ENCODE assay signal across 1 cellular context in genomic region chr4:128560754-128561495, GRCh38.
A peak's percentile ranks its signal among the peaks of the same experiment; 100 is the strongest.
TF ChIP-seq lines count a peak whose summit lies in the region.

No MANE protein-coding gene starts in this region.

TF ChIP-seq in K562, 482 proteins besides CTCF, POLR2A, EP300 and RAD21 (continued from another document and continues in another):
- TF ChIP-seq, protein P1, sequence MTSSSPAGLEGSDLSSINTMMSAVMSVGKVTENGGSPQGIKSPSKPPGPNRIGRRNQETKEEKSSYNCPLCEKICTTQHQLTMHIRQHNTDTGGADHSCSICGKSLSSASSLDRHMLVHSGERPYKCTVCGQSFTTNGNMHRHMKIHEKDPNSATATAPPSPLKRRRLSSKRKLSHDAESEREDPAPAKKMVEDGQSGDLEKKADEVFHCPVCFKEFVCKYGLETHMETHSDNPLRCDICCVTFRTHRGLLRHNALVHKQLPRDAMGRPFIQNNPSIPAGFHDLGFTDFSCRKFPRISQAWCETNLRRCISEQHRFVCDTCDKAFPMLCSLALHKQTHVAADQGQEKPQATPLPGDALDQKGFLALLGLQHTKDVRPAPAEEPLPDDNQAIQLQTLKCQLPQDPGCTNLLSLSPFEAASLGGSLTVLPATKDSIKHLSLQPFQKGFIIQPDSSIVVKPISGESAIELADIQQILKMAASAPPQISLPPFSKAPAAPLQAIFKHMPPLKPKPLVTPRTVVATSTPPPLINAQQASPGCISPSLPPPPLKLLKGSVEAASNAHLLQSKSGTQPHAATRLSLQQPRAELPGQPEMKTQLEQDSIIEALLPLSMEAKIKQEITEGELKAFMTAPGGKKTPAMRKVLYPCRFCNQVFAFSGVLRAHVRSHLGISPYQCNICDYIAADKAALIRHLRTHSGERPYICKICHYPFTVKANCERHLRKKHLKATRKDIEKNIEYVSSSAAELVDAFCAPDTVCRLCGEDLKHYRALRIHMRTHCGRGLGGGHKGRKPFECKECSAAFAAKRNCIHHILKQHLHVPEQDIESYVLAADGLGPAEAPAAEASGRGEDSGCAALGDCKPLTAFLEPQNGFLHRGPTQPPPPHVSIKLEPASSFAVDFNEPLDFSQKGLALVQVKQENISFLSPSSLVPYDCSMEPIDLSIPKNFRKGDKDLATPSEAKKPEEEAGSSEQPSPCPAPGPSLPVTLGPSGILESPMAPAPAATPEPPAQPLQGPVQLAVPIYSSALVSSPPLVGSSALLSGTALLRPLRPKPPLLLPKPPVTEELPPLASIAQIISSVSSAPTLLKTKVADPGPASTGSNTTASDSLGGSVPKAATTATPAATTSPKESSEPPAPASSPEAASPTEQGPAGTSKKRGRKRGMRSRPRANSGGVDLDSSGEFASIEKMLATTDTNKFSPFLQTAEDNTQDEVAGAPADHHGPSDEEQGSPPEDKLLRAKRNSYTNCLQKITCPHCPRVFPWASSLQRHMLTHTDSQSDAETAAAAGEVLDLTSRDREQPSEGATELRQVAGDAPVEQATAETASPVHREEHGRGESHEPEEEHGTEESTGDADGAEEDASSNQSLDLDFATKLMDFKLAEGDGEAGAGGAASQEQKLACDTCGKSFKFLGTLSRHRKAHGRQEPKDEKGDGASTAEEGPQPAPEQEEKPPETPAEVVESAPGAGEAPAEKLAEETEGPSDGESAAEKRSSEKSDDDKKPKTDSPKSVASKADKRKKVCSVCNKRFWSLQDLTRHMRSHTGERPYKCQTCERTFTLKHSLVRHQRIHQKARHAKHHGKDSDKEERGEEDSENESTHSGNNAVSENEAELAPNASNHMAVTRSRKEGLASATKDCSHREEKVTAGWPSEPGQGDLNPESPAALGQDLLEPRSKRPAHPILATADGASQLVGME (CRISPR knock-in tag; IDR thresholded peaks at IDR 0.05) = peak; percentile 83; the same call in 1 of the 2 replicates
- no peak for TF ChIP-seq RBM17 (IDR thresholded peaks at IDR 0.05; ENCODE audit: borderline replicate concordance, low read depth, low read length)
- no peak for TF ChIP-seq ZNF408 (CRISPR knock-in tag; IDR thresholded peaks at IDR 0.05; ENCODE audit: low read depth)
- no peak for TF ChIP-seq ZNF778 (CRISPR knock-in tag; IDR thresholded peaks at IDR 0.05)
- TF ChIP-seq ARID3B (CRISPR knock-in tag; IDR thresholded peaks at IDR 0.05; ENCODE audit: borderline replicate concordance) = no peak
- no peak for TF ChIP-seq NR2C2 (CRISPR knock-in tag; IDR thresholded peaks at IDR 0.05)
- no peak; the same call in 1 of the 2 replicates for TF ChIP-seq NR2C2 (tag; IDR thresholded peaks at IDR 0.05)
- TF ChIP-seq ZNF277 (CRISPR knock-in tag; IDR thresholded peaks at IDR 0.05; ENCODE audit: borderline replicate concordance) = no peak
- TF ChIP-seq ZNF134 (CRISPR knock-in tag; conservative IDR thresholded peaks at IDR 0.05) = no peak
- TF ChIP-seq ELF1 (tag; IDR thresholded peaks at IDR 0.05) = no peak
- TF ChIP-seq MITF (IDR thresholded peaks at IDR 0.05) = no peak
- TF ChIP-seq ZNF324 (CRISPR knock-in tag; IDR thresholded peaks at IDR 0.05) = no peak
- TF ChIP-seq SIX5 (IDR thresholded peaks at IDR 0.05; ENCODE audit: borderline replicate concordance in 1 of 2, insufficient read depth in 1 of 2, low read depth in 1 of 2, low read length in 2 of 2) = no peak
- TF ChIP-seq GTF2B (IDR thresholded peaks at IDR 0.05; ENCODE audit: extremely low read depth, insufficient read length) = no peak
- no peak for TF ChIP-seq MAFF (IDR thresholded peaks at IDR 0.05; ENCODE audit: low read length)
- peak; percentile 77; the same call in 1 of the 2 replicates for TF ChIP-seq MTA1 (IDR thresholded peaks at IDR 0.05; ENCODE audit: borderline replicate concordance)
- TF ChIP-seq CLOCK (CRISPR knock-in tag; IDR thresholded peaks at IDR 0.05; ENCODE audit: borderline replicate concordance) = no peak
- no peak for TF ChIP-seq NR2F6 (CRISPR knock-in tag; IDR thresholded peaks at IDR 0.05)
- TF ChIP-seq ESRRA (IDR thresholded peaks at IDR 0.05; ENCODE audit: borderline replicate concordance, low read depth) = no peak
- TF ChIP-seq, protein P2, sequence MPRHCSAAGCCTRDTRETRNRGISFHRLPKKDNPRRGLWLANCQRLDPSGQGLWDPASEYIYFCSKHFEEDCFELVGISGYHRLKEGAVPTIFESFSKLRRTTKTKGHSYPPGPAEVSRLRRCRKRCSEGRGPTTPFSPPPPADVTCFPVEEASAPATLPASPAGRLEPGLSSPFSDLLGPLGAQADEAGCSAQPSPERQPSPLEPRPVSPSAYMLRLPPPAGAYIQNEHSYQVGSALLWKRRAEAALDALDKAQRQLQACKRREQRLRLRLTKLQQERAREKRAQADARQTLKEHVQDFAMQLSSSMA (CRISPR knock-in tag; IDR thresholded peaks at IDR 0.05) = no peak
- 0 out of 2 replicates have a peak, but pooled peaks have one; percentile 23 for TF ChIP-seq FOSL1 (tag; conservative IDR thresholded peaks at IDR 0.05)
- TF ChIP-seq ZNF431 (CRISPR knock-in tag; IDR thresholded peaks at IDR 0.05) = no peak
- no peak for TF ChIP-seq MAFG (tag; conservative IDR thresholded peaks at IDR 0.05)
- no peak for TF ChIP-seq SETDB1 (IDR thresholded peaks at IDR 0.05; ENCODE audit: low read length)
- no peak for TF ChIP-seq ZMIZ1 (IDR thresholded peaks at IDR 0.05; ENCODE audit: low read depth in 2 of 2, low read length in 2 of 2)
- no peak for TF ChIP-seq STAT6 (CRISPR knock-in tag; IDR thresholded peaks at IDR 0.05)
- no peak for TF ChIP-seq TRIM28 (IDR thresholded peaks at IDR 0.05)
- no peak for TF ChIP-seq CXXC5 (CRISPR knock-in tag; IDR thresholded peaks at IDR 0.05)
- TF ChIP-seq CEBPZ (IDR thresholded peaks at IDR 0.05; ENCODE audit: borderline replicate concordance, low read depth, low read length) = no peak
